Comparison of ENCODE assay signal across 8 cellular contexts in genomic region chr3:36453896-36454295, GRCh38.
A peak's percentile ranks its signal among the peaks of the same experiment; 100 is the strongest.
DNase-seq lines count a peak whose midpoint lies in the region; ATAC-seq, FAIRE-seq and TF ChIP-seq lines count a peak whose summit lies in the region.
"Not testable (repeated sequence)": the region's sequence is repeated elsewhere in the genome, so short reads cannot be mapped to it uniquely, and the experiment has no call there.

No MANE protein-coding gene starts in this region.

- H3K4me2 ChIP-seq in K562 (ENCODE audit: insufficient read depth, low read length): peak overlapping the region; percentile 24; the same call in 1 of the 2 replicates

- TF ChIP-seq EP300 in K562 (IDR thresholded peaks at IDR 0.05; ENCODE audit: low read length): not testable (repeated sequence)

- not testable (repeated sequence) for TF ChIP-seq RAD21 in K562 (CRISPR knock-in tag; conservative IDR thresholded peaks at IDR 0.05 in 1 of 2, IDR thresholded peaks at IDR 0.05 in 1 of 2)

- intact Hi-C loops in CD4-positive, alpha-beta T cell (cut with DNase I, micrococcal nuclease); activated CD4-positive, alpha-beta T cell treated with anti-CD3 and anti-CD28 coated beads for 36 hours (cut with DNase I, micrococcal nuclease); activated CD8-positive, alpha-beta T cell treated with anti-CD3 and anti-CD28 coated beads for 36 hours (cut with micrococcal nuclease); K562 (cut with micrococcal nuclease); natural killer cell (cut with micrococcal nuclease); testis (cut with DNase I; ENCODE audit: low total_unique reads): not testable (repeated sequence)

- not testable (repeated sequence) for H3K9ac ChIP-seq in K562 (ENCODE audit: insufficient read depth in 1 of 2, low read depth in 2 of 2, low read length in 2 of 2)

- peak overlapping the region; percentile 86 for H3K4me3 Mint-ChIP-seq in CD4-positive, alpha-beta T cell
- H3K4me3 Mint-ChIP-seq in activated CD4-positive, alpha-beta T cell treated with anti-CD3 and anti-CD28 coated beads for 36 hours: peak overlapping the region; percentile 43
- peak overlapping the region; percentile 35 for H3K4me3 Mint-ChIP-seq in activated CD8-positive, alpha-beta T cell treated with anti-CD3 and anti-CD28 coated beads for 36 hours
- peak overlapping the region; percentile 77 for H3K4me3 Mint-ChIP-seq in natural killer cell

- CTCF ChIA-PET in CD4-positive, alpha-beta T cell (lab: Charles Lee); activated CD4-positive, alpha-beta T cell treated with anti-CD3 and anti-CD28 coated beads for 36 hours (lab: Charles Lee); activated CD8-positive, alpha-beta T cell treated with anti-CD3 and anti-CD28 coated beads for 36 hours (lab: Charles Lee); K562 (lab: Yijun Ruan, JAX; ENCODE audit: low intra/inter-chr PET ratio): not testable (repeated sequence)

- WGBS in K562 (ENCODE audit: insufficient coverage, low coverage, missing lambda C conversion rate): 2% methylated on average over 6 of the region's 6 CpGs
- 58 to 70% methylated on average over 6 of the region's 6 CpGs for WGBS in testis, 2 donors

- not testable (repeated sequence) for H3K36me3 Mint-ChIP-seq in CD4-positive, alpha-beta T cell (ENCODE audit: low read depth); activated CD4-positive, alpha-beta T cell treated with anti-CD3 and anti-CD28 coated beads for 36 hours (ENCODE audit: low read depth); activated CD8-positive, alpha-beta T cell treated with anti-CD3 and anti-CD28 coated beads for 36 hours (ENCODE audit: low read depth); natural killer cell

- POLR2A ChIA-PET in CD4-positive, alpha-beta T cell (lab: Charles Lee); activated CD4-positive, alpha-beta T cell treated with anti-CD3 and anti-CD28 coated beads for 36 hours (lab: Charles Lee); activated CD8-positive, alpha-beta T cell treated with anti-CD3 and anti-CD28 coated beads for 36 hours (lab: Charles Lee); K562 (lab: Yijun Ruan, JAX): not testable (repeated sequence)

- not testable (repeated sequence) for TF ChIP-seq CTCF in CD4-positive, alpha-beta T cell (IDR thresholded peaks at IDR 0.05); activated CD8-positive, alpha-beta T cell treated with anti-CD3 and anti-CD28 coated beads for 36 hours (IDR thresholded peaks at IDR 0.05); K562 (IDR thresholded peaks at IDR 0.05 in 2 of 3, conservative IDR thresholded peaks at IDR 0.05 in 1 of 3; ENCODE audit: insufficient read depth in 2 of 3, low read depth in 1 of 3, low read length in 3 of 3); natural killer cell (IDR thresholded peaks at IDR 0.05); testis (IDR thresholded peaks at IDR 0.05)

- peak overlapping the region; percentile 61 for H2AFZ ChIP-seq in K562 (ENCODE audit: low read depth, low read length)

- BruUV-seq in K562 (replicated peaks; lab: Mats Ljungman, UMichigan): not testable (repeated sequence)

- H3K36me3 ChIP-seq in K562 (ENCODE audit: control insufficient read depth, insufficient read depth, low read length); testis (ENCODE audit: low read depth, missing control alignments): not testable (repeated sequence)

- not testable (repeated sequence) for H3K4me1 ChIP-seq in K562 (replicated peaks in 1 of 2; ENCODE audit: control insufficient read depth in 2 of 2, insufficient read depth in 2 of 2, low read length in 2 of 2); testis

- TF ChIP-seq POLR2A in K562 (conservative IDR thresholded peaks at IDR 0.05); testis (IDR thresholded peaks at IDR 0.05): not testable (repeated sequence)

- H3K4me1 Mint-ChIP-seq in CD4-positive, alpha-beta T cell (ENCODE audit: low read depth); activated CD4-positive, alpha-beta T cell treated with anti-CD3 and anti-CD28 coated beads for 36 hours; activated CD8-positive, alpha-beta T cell treated with anti-CD3 and anti-CD28 coated beads for 36 hours (ENCODE audit: low read depth); natural killer cell: not testable (repeated sequence)

- not testable (repeated sequence) for FAIRE-seq in K562 (lab: Jason Lieb, UNC)

- not testable (repeated sequence) for ATAC-seq in CD4-positive, alpha-beta T cell (ENCODE audit: poor library complexity); activated CD4-positive, alpha-beta T cell treated with anti-CD3 and anti-CD28 coated beads for 36 hours; activated CD8-positive, alpha-beta T cell treated with anti-CD3 and anti-CD28 coated beads for 36 hours; K562; natural killer cell

- in situ Hi-C loops in K562 (cut with MboI): not testable (repeated sequence)

- H3K9me3 Mint-ChIP-seq in CD4-positive, alpha-beta T cell; activated CD4-positive, alpha-beta T cell treated with anti-CD3 and anti-CD28 coated beads for 36 hours (ENCODE audit: low read depth); activated CD8-positive, alpha-beta T cell treated with anti-CD3 and anti-CD28 coated beads for 36 hours; natural killer cell: not testable (repeated sequence)

- H3K27me3 ChIP-seq in CD4-positive, alpha-beta T cell (ENCODE audit: control insufficient read depth, insufficient read depth, low read length); K562 (ENCODE audit: control insufficient read depth in 2 of 2, insufficient read depth in 2 of 2, low read length in 2 of 2); testis: not testable (repeated sequence)

- H3K4me3 ChIP-seq in K562: not testable (repeated sequence)
- peak overlapping the region; percentile 32 to 47 for H3K4me3 ChIP-seq in testis

- peak overlapping the region; percentile 63 for H3K27ac Mint-ChIP-seq in CD4-positive, alpha-beta T cell
- H3K27ac Mint-ChIP-seq in activated CD4-positive, alpha-beta T cell treated with anti-CD3 and anti-CD28 coated beads for 36 hours; activated CD8-positive, alpha-beta T cell treated with anti-CD3 and anti-CD28 coated beads for 36 hours; natural killer cell: not testable (repeated sequence)

- H3K9me3 ChIP-seq in CD4-positive, alpha-beta T cell (ENCODE audit: control insufficient read depth, low read length); K562 (replicated peaks; ENCODE audit: control insufficient read depth, insufficient read depth, low read depth, low read length); testis: not testable (repeated sequence)

- peak in 1 of 10 experiments; percentile 15 for DNase-seq in CD4-positive, alpha-beta T cell
- peak; percentile 5 for DNase-seq in NOMO-1 treated with DMSO at 0.1 percent for 48 hours (lab: John Stamatoyannopoulos, UW; ENCODE audit: unreplicated experiment)
- DNase-seq in activated CD4-positive, alpha-beta T cell treated with anti-CD3 and anti-CD28 coated beads for 36 hours: peak; percentile 17
- DNase-seq in activated CD8-positive, alpha-beta T cell treated with anti-CD3 and anti-CD28 coated beads for 36 hours; natural killer cell: not testable (repeated sequence)
- peak in 1 of 4 experiments; percentile 8 for DNase-seq in K562 (ENCODE audit: extremely low read depth in 1 of 4, low spot score in 3 of 4)
- DNase-seq in effector CD8-positive, alpha-beta T cell (lab: John Stamatoyannopoulos, UW): peak; percentile 3
- DNase-seq in testis: peak; percentile 60

- H3K79me2 ChIP-seq in K562 (ENCODE audit: control insufficient read depth, insufficient read depth, low read length): not testable (repeated sequence)

- not testable (repeated sequence) for H3K27ac ChIP-seq in CD4-positive, alpha-beta T cell (ENCODE audit: low read depth, low read length); K562 (ENCODE audit: extremely low read depth, low read depth, low read length); testis

- H3K9me1 ChIP-seq in K562 (ENCODE audit: control insufficient read depth, insufficient read depth, low read length): not testable (repeated sequence)

- H3K27me3 Mint-ChIP-seq in CD4-positive, alpha-beta T cell; activated CD4-positive, alpha-beta T cell treated with anti-CD3 and anti-CD28 coated beads for 36 hours; activated CD8-positive, alpha-beta T cell treated with anti-CD3 and anti-CD28 coated beads for 36 hours; natural killer cell (ENCODE audit: low read depth in 2 of 2): not testable (repeated sequence)

- H4K20me1 ChIP-seq in K562 (replicated peaks; ENCODE audit: control insufficient read depth, insufficient read depth, low read length): not testable (repeated sequence)

TF ChIP-seq in K562, 482 proteins besides CTCF, POLR2A, EP300 and RAD21:
- TF ChIP-seq NFYB (IDR thresholded peaks at IDR 0.05; ENCODE audit: extremely low read depth, insufficient read length): peak; percentile 60

Comparison
In these comparisons a context has a peak if more than half of its experiments do, and no peak if none do; other contexts are left out.
1. H3K4me3 Mint-ChIP-seq: peak in every context shown above with its lines; median percentile 86 in CD4-positive, alpha-beta T cell; 77 in natural killer cell; 43 in activated CD4-positive, alpha-beta T cell treated with anti-CD3 and anti-CD28 coated beads for 36 hours; 35 in activated CD8-positive, alpha-beta T cell treated with anti-CD3 and anti-CD28 coated beads for 36 hours.